Comparison of ENCODE assay signal across 10 cellular contexts in genomic region chr17:3639981-3640596, GRCh38. TPM values are rescaled to one million over a fixed set of nuclear protein-coding genes. Genes with fewer than 3 reads are reported as not detected.
DNase-seq lines count a peak whose midpoint lies in the region; ATAC-seq, FAIRE-seq and TF ChIP-seq lines count a peak whose summit lies in the region.
"Had no signal": no experiment of that assay in that cellular context is flagged by ENCODE, and none has a peak within 500 bp of the region (broad histone marks: within the 10 kb centered on the region; RNA-seq: fewer than 3 reads in every experiment).

No MANE protein-coding gene starts in this region.

- H3K4me1 ChIP-seq in endothelial cell of umbilical vein (ENCODE audit: control insufficient read depth, extremely low read depth, insufficient read depth, low read length) = peaks cover 12% of the 10 kb centered on the region
- H3K4me1 ChIP-seq: uterus had no signal

- H3K4me3 Mint-ChIP-seq in activated CD4-positive, alpha-beta T cell treated with anti-CD3 and anti-CD28 coated beads for 36 hours = peak overlapping the region; percentile 51

- H3K9me3 Mint-ChIP-seq in activated CD4-positive, alpha-beta T cell treated with anti-CD3 and anti-CD28 coated beads for 36 hours (ENCODE audit: low read depth) = no peaks in the 10 kb centered on the region

- H3K27me3 Mint-ChIP-seq in activated CD4-positive, alpha-beta T cell treated with anti-CD3 and anti-CD28 coated beads for 36 hours = no peaks in the 10 kb centered on the region

- ATAC-seq in activated CD4-positive, alpha-beta T cell treated with anti-CD3 and anti-CD28 coated beads for 36 hours = peak; percentile 43
- ATAC-seq in HG02678 (IDR thresholded peaks at IDR 0.05; ENCODE audit: unreplicated experiment) (no peak), GM21717 (IDR thresholded peaks at IDR 0.05; ENCODE audit: unreplicated experiment) (no peak)

- no peaks in the 10 kb centered on the region for H3K9me1 ChIP-seq in endothelial cell of umbilical vein (replicated peaks; ENCODE audit: control insufficient read depth, extremely low read depth, insufficient read depth, low read length)

- FAIRE-seq in endothelial cell of umbilical vein (lab: Jason Lieb, UNC) = peak; percentile 63

- H4K20me1 ChIP-seq in endothelial cell of umbilical vein (replicated peaks; ENCODE audit: control insufficient read depth, extremely low read depth, insufficient read depth, low read length) = no peaks in the 10 kb centered on the region

- no peaks in the 10 kb centered on the region for H3K9me3 ChIP-seq in endothelial cell of umbilical vein (replicated peaks; ENCODE audit: control insufficient read depth, insufficient read depth, low read length)
- H3K9me3 ChIP-seq: uterus had no signal

- CTCF ChIA-PET in activated CD4-positive, alpha-beta T cell treated with anti-CD3 and anti-CD28 coated beads for 36 hours (lab: Charles Lee) = interaction anchor here (0.8 to 1.2 kb wide), 5 partner anchors 8 to 205 kb away, joined by 3 to 7 read pairs (median 3); no protein-coding TSS in a partner anchor
- CTCF ChIA-PET in endothelial cell of umbilical vein (lab: Charles Lee) = interaction anchor here (1.2 kb wide), 1 partner anchor 591 kb away, joined by 5 read pairs; no protein-coding TSS in a partner anchor

- H3K36me3 Mint-ChIP-seq in activated CD4-positive, alpha-beta T cell treated with anti-CD3 and anti-CD28 coated beads for 36 hours (ENCODE audit: low read depth) = peaks cover 8% of the 10 kb centered on the region

- H3K4me1 Mint-ChIP-seq in activated CD4-positive, alpha-beta T cell treated with anti-CD3 and anti-CD28 coated beads for 36 hours = peaks cover 47% of the 10 kb centered on the region

- no peak overlapping the region for H3K4me3 ChIP-seq in endothelial cell of umbilical vein (replicated peaks in 1 of 3; ENCODE audit: insufficient read depth in 1 of 3, low read depth in 1 of 3, low read length in 3 of 3)
- H3K4me3 ChIP-seq: uterus had no signal

- peaks cover 11% of the 10 kb centered on the region for H3K79me2 ChIP-seq in endothelial cell of umbilical vein (ENCODE audit: control insufficient read depth, insufficient read depth, low read length)

- H3K36me3 ChIP-seq in endothelial cell of umbilical vein (ENCODE audit: control insufficient read depth in 2 of 2, extremely low read depth in 1 of 2, insufficient read depth in 2 of 2, low read length in 2 of 2) = peaks cover 0 to 5% of the 10 kb centered on the region in 2 experiments
- H3K36me3 ChIP-seq: uterus had no signal

- H3K27me3 ChIP-seq in endothelial cell of umbilical vein (ENCODE audit: control insufficient read depth in 2 of 2, insufficient read depth in 2 of 2, low read length in 2 of 2) = no peaks in the 10 kb centered on the region
- H3K27me3 ChIP-seq: uterus had no signal

- peak overlapping the region; percentile 28 for H3K9ac ChIP-seq in endothelial cell of umbilical vein (replicated peaks; ENCODE audit: extremely low read depth, insufficient read depth, low read length)

- in situ Hi-C loops in GM13977 (cut with MboI; ENCODE audit: low pct_unique_long_range_greater_than_20kb, low sequenced_read_pairs, unreplicated experiment) = no loop called here

- H3K27ac ChIP-seq in endothelial cell of umbilical vein (ENCODE audit: insufficient read depth, low read depth, low read length) = peak overlapping the region; percentile 25
- H3K27ac ChIP-seq: uterus had no signal

- intact Hi-C loops in activated CD4-positive, alpha-beta T cell treated with anti-CD3 and anti-CD28 coated beads for 36 hours (cut with DNase I, micrococcal nuclease) = loop anchor here (5.0 to 10.0 kb wide), 4 partner anchors 593 to 1303 kb away; partner anchors contain the start of genes METTL16 (in 1 of the 2), SGSM2 (in 1 of the 2) and TSR1 (in 1 of the 2)
- intact Hi-C loops in endothelial cell of umbilical vein (cut with micrococcal nuclease) = no loop called here

- DNase-seq in activated CD4-positive, alpha-beta T cell treated with anti-CD3 and anti-CD28 coated beads for 36 hours = peak; percentile 66
- DNase-seq in activated CD4-positive, alpha-beta T cell treated with anti-CD3 and anti-CD28 coated beads, Interleukin-2, amount 50 U/mL, for 1 hour = no peak
- DNase-seq in OCI-M1 (lab: John Stamatoyannopoulos, UW) = peak; percentile 98
- DNase-seq in endothelial cell of umbilical vein (ENCODE audit: low read depth, low spot score) = peak; percentile 64
- peak; percentile 72 for DNase-seq in stimulated activated CD8-positive, alpha-beta memory T cell treated with anti-CD3 and anti-CD28 coated beads, Interleukin-4, amount 100 ng/mL, for 48 hours
- no peak for DNase-seq in GM13977 (ENCODE audit: low spot score)
- DNase-seq: COR-L47, uterus had no signal

- peak overlapping the region; percentile 89 for H3K27ac Mint-ChIP-seq in activated CD4-positive, alpha-beta T cell treated with anti-CD3 and anti-CD28 coated beads for 36 hours

- no peak overlapping the region for H2AFZ ChIP-seq in endothelial cell of umbilical vein (ENCODE audit: low read depth, low read length)

- BruUV-seq in endothelial cell of umbilical vein (replicated peaks; lab: Mats Ljungman, UMichigan) = no TSS peak

- H3K4me2 ChIP-seq in endothelial cell of umbilical vein (ENCODE audit: insufficient read depth, low read length) = peak overlapping the region; percentile 8

- dilution Hi-C loops in endothelial cell of umbilical vein (cut with MboI; ENCODE audit: extremely low pct_ligation_motif_present, low sequenced_read_pairs) = no loop called here

- TF ChIP-seq CTCF in endothelial cell of umbilical vein (IDR thresholded peaks at IDR 0.05; ENCODE audit: extremely low read depth in 1 of 2, insufficient read depth in 1 of 2, low read depth in 1 of 2, low read length in 2 of 2) (no peak), GM13977 (IDR thresholded peaks at IDR 0.05; ENCODE audit: extremely low read depth, insufficient read depth, missing control alignments) (no peak)

- no peak for TF ChIP-seq POLR2A in endothelial cell of umbilical vein (IDR thresholded peaks at IDR 0.05; ENCODE audit: low read depth, low read length)

- POLR2A ChIA-PET in activated CD4-positive, alpha-beta T cell treated with anti-CD3 and anti-CD28 coated beads for 36 hours (lab: Charles Lee) = interaction anchor here (0.7 kb wide), 1 partner anchor 53 kb away, joined by 3 read pairs; no protein-coding TSS in a partner anchor
- POLR2A ChIA-PET in endothelial cell of umbilical vein (lab: Charles Lee) = no interaction called here

RNA-seq across cellular contexts. Expression of gene CTNS, which starts 3.5 kb away (rescaled TPM):
- total RNA-seq in activated CD4-positive, alpha-beta T cell treated with anti-CD3 and anti-CD28 coated beads for 36 hours = 10 to 100 TPM; 10.1 to 11.1 TPM
- total RNA-seq in endothelial cell of umbilical vein = 20.8 and 25.9 TPM in 2 replicates
- polyA plus RNA-seq in endothelial cell of umbilical vein = 17.9 and 20.5 TPM in 2 replicates
- 10.2 and 12.2 TPM in 2 replicates for polyA plus RNA-seq in endothelial cell of umbilical vein (2011; cell fraction: cytosol; rRNA removed)
- 15.5 and 18.1 TPM in 2 replicates for polyA plus RNA-seq in endothelial cell of umbilical vein (2011; cell fraction: nucleus; rRNA removed)
- 15.5 and 20.4 TPM in 2 replicates for polyA plus RNA-seq in endothelial cell of umbilical vein (2012)
- polyA minus RNA-seq in endothelial cell of umbilical vein = 15.2 and 16.2 TPM in 2 replicates
- 5.1 TPM for polyA minus RNA-seq in endothelial cell of umbilical vein (2011; cell fraction: cytosol; rRNA and poly(A)+ RNA removed)
- polyA minus RNA-seq in endothelial cell of umbilical vein (2011; cell fraction: nucleus; rRNA and poly(A)+ RNA removed) = 10.5 and 14.0 TPM in 2 replicates

RNA-seq across cellular contexts. Expression of gene SHPK, which starts 4.0 kb away (rescaled TPM):
- 10 to 100 TPM; 12.5 to 15.0 TPM for total RNA-seq in activated CD4-positive, alpha-beta T cell treated with anti-CD3 and anti-CD28 coated beads for 36 hours
- total RNA-seq in endothelial cell of umbilical vein = 15.9 and 17.8 TPM in 2 replicates
- polyA plus RNA-seq in endothelial cell of umbilical vein = 14.7 and 15.4 TPM in 2 replicates
- 12.7 and 12.9 TPM in 2 replicates for polyA plus RNA-seq in endothelial cell of umbilical vein (2011; cell fraction: cytosol; rRNA removed)
- 24.1 and 28.5 TPM in 2 replicates for polyA plus RNA-seq in endothelial cell of umbilical vein (2011; cell fraction: nucleus; rRNA removed)
- polyA plus RNA-seq in endothelial cell of umbilical vein (2012) = 11.4 and 13.2 TPM in 2 replicates
- 25.5 and 28.3 TPM in 2 replicates for polyA minus RNA-seq in endothelial cell of umbilical vein
- 4.6 TPM for polyA minus RNA-seq in endothelial cell of umbilical vein (2011; cell fraction: cytosol; rRNA and poly(A)+ RNA removed)
- 12.6 and 13.4 TPM in 2 replicates for polyA minus RNA-seq in endothelial cell of umbilical vein (2011; cell fraction: nucleus; rRNA and poly(A)+ RNA removed)

RNA-seq across cellular contexts. Expression of gene TAX1BP3, which starts 28.3 kb away (rescaled TPM):
- 10 to 100 TPM; 12.0 to 14.6 TPM for total RNA-seq in activated CD4-positive, alpha-beta T cell treated with anti-CD3 and anti-CD28 coated beads for 36 hours
- 247 and 254 TPM in 2 replicates for total RNA-seq in endothelial cell of umbilical vein
- polyA plus RNA-seq in endothelial cell of umbilical vein = 315 and 359 TPM in 2 replicates
- 243 and 274 TPM in 2 replicates for polyA plus RNA-seq in endothelial cell of umbilical vein (2011; cell fraction: cytosol; rRNA removed)
- polyA plus RNA-seq in endothelial cell of umbilical vein (2011; cell fraction: nucleus; rRNA removed) = 115 and 129 TPM in 2 replicates
- 230 and 275 TPM in 2 replicates for polyA plus RNA-seq in endothelial cell of umbilical vein (2012)
- 113 and 128 TPM in 2 replicates for polyA minus RNA-seq in endothelial cell of umbilical vein
- polyA minus RNA-seq in endothelial cell of umbilical vein (2011; cell fraction: cytosol; rRNA and poly(A)+ RNA removed) = 62.4 TPM
- polyA minus RNA-seq in endothelial cell of umbilical vein (2011; cell fraction: nucleus; rRNA and poly(A)+ RNA removed) = 42.9 and 53.8 TPM in 2 replicates

RNA-seq across cellular contexts. Expression of gene EMC6, which starts 28.5 kb away (rescaled TPM):
- 10 to 100 TPM; 43.6 to 44.3 TPM for total RNA-seq in activated CD4-positive, alpha-beta T cell treated with anti-CD3 and anti-CD28 coated beads for 36 hours
- 54.0 and 62.2 TPM in 2 replicates for total RNA-seq in endothelial cell of umbilical vein
- 105 and 148 TPM in 2 replicates for polyA plus RNA-seq in endothelial cell of umbilical vein
- polyA plus RNA-seq in endothelial cell of umbilical vein (2011; cell fraction: cytosol; rRNA removed) = 58.1 and 73.4 TPM in 2 replicates
- 19.0 and 22.6 TPM in 2 replicates for polyA plus RNA-seq in endothelial cell of umbilical vein (2011; cell fraction: nucleus; rRNA removed)
- 41.7 and 65.4 TPM in 2 replicates for polyA plus RNA-seq in endothelial cell of umbilical vein (2012)
- 18.8 and 21.5 TPM in 2 replicates for polyA minus RNA-seq in endothelial cell of umbilical vein
- 52.3 TPM for polyA minus RNA-seq in endothelial cell of umbilical vein (2011; cell fraction: cytosol; rRNA and poly(A)+ RNA removed)
- 8.3 and 10.8 TPM in 2 replicates for polyA minus RNA-seq in endothelial cell of umbilical vein (2011; cell fraction: nucleus; rRNA and poly(A)+ RNA removed)

RNA-seq across cellular contexts. Expression of gene TRPV1, which starts 30.9 kb away (rescaled TPM):
- 1 to 10 TPM; 1.8 to 2.7 TPM for total RNA-seq in activated CD4-positive, alpha-beta T cell treated with anti-CD3 and anti-CD28 coated beads for 36 hours
- 1.4 and 2.5 TPM in 2 replicates for total RNA-seq in endothelial cell of umbilical vein
- 1.4 and 1.8 TPM in 2 replicates for polyA plus RNA-seq in endothelial cell of umbilical vein
- polyA plus RNA-seq in endothelial cell of umbilical vein (2011; cell fraction: cytosol; rRNA removed) = 0.87 and 0.96 TPM in 2 replicates
- polyA plus RNA-seq in endothelial cell of umbilical vein (2011; cell fraction: nucleus; rRNA removed) = 10.3 and 10.4 TPM in 2 replicates
- polyA plus RNA-seq in endothelial cell of umbilical vein (2012) = 1.4 and 1.5 TPM in 2 replicates
- polyA minus RNA-seq in endothelial cell of umbilical vein = 4.6 and 8.7 TPM in 2 replicates
- 3.5 TPM for polyA minus RNA-seq in endothelial cell of umbilical vein (2011; cell fraction: cytosol; rRNA and poly(A)+ RNA removed)
- polyA minus RNA-seq in endothelial cell of umbilical vein (2011; cell fraction: nucleus; rRNA and poly(A)+ RNA removed) = 5.6 TPM in 2 replicates

Comparison
In these comparisons a context has a peak if more than half of its experiments do, and no peak if none do; other contexts are left out.
1. DNase-seq: peak in activated CD4-positive, alpha-beta T cell treated with anti-CD3 and anti-CD28 coated beads for 36 hours (single experiment), OCI-M1 (single experiment), endothelial cell of umbilical vein (single experiment) and stimulated activated CD8-positive, alpha-beta memory T cell treated with anti-CD3 and anti-CD28 coated beads, Interleukin-4, amount 100 ng/mL, for 48 hours (single experiment); none in activated CD4-positive, alpha-beta T cell treated with anti-CD3 and anti-CD28 coated beads, Interleukin-2, amount 50 U/mL, for 1 hour (single experiment) and GM13977 (single experiment).
2. RNA of gene TAX1BP3, which starts 28.3 kb away (total RNA-seq): 247 to 254 TPM in endothelial cell of umbilical vein; 12.0 to 14.6 TPM in activated CD4-positive, alpha-beta T cell treated with anti-CD3 and anti-CD28 coated beads for 36 hours; every median in the first group is over 10 times any median in the second.